In genomic region chr11:61963282-61964057, GRCh38 we compare ENCODE assay signal across 1 cellular context.
TF ChIP-seq lines count a peak whose summit lies in the region.

No MANE protein-coding gene starts in this region.

TF ChIP-seq in WTC11, 78 proteins besides CTCF, POLR2A, EP300 and RAD21 (continued from another document):
- TF ChIP-seq PRDM15 (CRISPR knock-in tag; IDR thresholded peaks at IDR 0.05) (no peak), CDX4 (CRISPR knock-in tag; IDR thresholded peaks at IDR 0.05; ENCODE audit: borderline replicate concordance) (no peak), ZBTB21 (CRISPR knock-in tag; IDR thresholded peaks at IDR 0.05; ENCODE audit: borderline replicate concordance) (no peak), ZNF219 (CRISPR knock-in tag; IDR thresholded peaks at IDR 0.05; ENCODE audit: borderline replicate concordance) (no peak), TP53 (CRISPR knock-in tag; IDR thresholded peaks at IDR 0.05) (no peak), OVOL2 (CRISPR knock-in tag; IDR thresholded peaks at IDR 0.05; ENCODE audit: borderline replicate concordance) (no peak), PRRX2 (CRISPR knock-in tag; IDR thresholded peaks at IDR 0.05) (0 out of 2 replicates have a peak, but pooled peaks have one; percentile 61), IRF1 (CRISPR knock-in tag; IDR thresholded peaks at IDR 0.05) (no peak), CREB1 (CRISPR knock-in tag; IDR thresholded peaks at IDR 0.05) (no peak), ZNF425 (CRISPR knock-in tag; conservative IDR thresholded peaks at IDR 0.05) (peak; percentile 20; the same call in 1 of the 2 replicates), ERG (CRISPR knock-in tag; IDR thresholded peaks at IDR 0.05) (peak; percentile 78; the same call in 1 of the 2 replicates), USF2 (CRISPR knock-in tag; IDR thresholded peaks at IDR 0.05) (no peak), TEAD1 (CRISPR knock-in tag; IDR thresholded peaks at IDR 0.05) (no peak), SMAD4 (CRISPR knock-in tag; IDR thresholded peaks at IDR 0.05) (no peak), KAT7 (CRISPR knock-in tag; IDR thresholded peaks at IDR 0.05; ENCODE audit: borderline replicate concordance) (no peak), RORB (CRISPR knock-in tag; IDR thresholded peaks at IDR 0.05) (no peak), NFATC4 (CRISPR knock-in tag; IDR thresholded peaks at IDR 0.05) (no peak; the same call in 1 of the 2 replicates), IRF2 (CRISPR knock-in tag; IDR thresholded peaks at IDR 0.05; ENCODE audit: borderline replicate concordance, low read depth) (no peak), ZNF121 (CRISPR knock-in tag; IDR thresholded peaks at IDR 0.05) (no peak), HMGXB4 (CRISPR knock-in tag; IDR thresholded peaks at IDR 0.05) (no peak), ZNF416 (CRISPR knock-in tag; IDR thresholded peaks at IDR 0.05) (peak; percentile 32), CBFB (CRISPR knock-in tag; IDR thresholded peaks at IDR 0.05; ENCODE audit: low read depth) (no peak), STAT6 (CRISPR knock-in tag; conservative IDR thresholded peaks at IDR 0.05; ENCODE audit: low read depth) (no peak), FOXP4 (CRISPR knock-in tag; IDR thresholded peaks at IDR 0.05) (no peak), ELF4 (CRISPR knock-in tag; IDR thresholded peaks at IDR 0.05; ENCODE audit: low read depth) (no peak), ZBTB43 (CRISPR knock-in tag; IDR thresholded peaks at IDR 0.05) (no peak), NR3C1 (CRISPR knock-in tag; conservative IDR thresholded peaks at IDR 0.05; ENCODE audit: low read depth) (no peak), MXD4 (CRISPR knock-in tag; IDR thresholded peaks at IDR 0.05; ENCODE audit: borderline replicate concordance) (no peak), EMX1 (CRISPR knock-in tag; IDR thresholded peaks at IDR 0.05) (no peak; the same call in 1 of the 2 replicates), FOXK1 (CRISPR knock-in tag; IDR thresholded peaks at IDR 0.05) (no peak), ETV6 (CRISPR knock-in tag; IDR thresholded peaks at IDR 0.05) (no peak)
TF ChIP-seq in WTC11: peak in this region for 5.
